26 cellular contexts compared by ENCODE assay signal in genomic region chr13:27504126-27504525, GRCh38.
"Had no signal": no experiment of that assay in that cellular context is flagged by ENCODE, and none has a peak within 500 bp of the region (broad histone marks: within the 10 kb centered on the region; RNA-seq: fewer than 3 reads in every experiment).

No MANE protein-coding gene starts in this region.

- H3K4me1 ChIP-seq: breast epithelium, esophagus squamous epithelium, thyroid gland, upper lobe of right lung had no signal

- DNase-seq: activated CD4-positive, alpha-beta T cell treated with anti-CD3 and anti-CD28 coated beads for 4 hours; activated CD4-positive, alpha-beta T cell treated with anti-CD3 and anti-CD28 coated beads, Interleukin-2, amount 50 U/mL, for 4 hours; activated naive CD4-positive, alpha-beta T cell; activated T-cell treated with anti-CD3 and anti-CD28 coated beads for 4 hours; activated T-cell treated with anti-CD3 and anti-CD28 coated beads, Interleukin-2, amount 50 U/mL, for 72 hours; effector CD4-positive, alpha-beta T cell; esophagus squamous epithelium; hippocampal formation; left cardiac atrium; midbrain; naive thymus-derived CD4-positive, alpha-beta T cell; sigmoid colon; small intestine; stimulated activated CD4-positive, alpha-beta T cell treated with anti-CD3 and anti-CD28 coated beads, Interleukin-4, amount 100 ng/mL, for 4 hours; stimulated activated CD8-positive, alpha-beta memory T cell treated with anti-CD3 and anti-CD28 coated beads, Interleukin-4, amount 100 ng/mL, for 48 hours; stimulated activated naive B cell treated with anti-CD40 and anti-IgM and Interleukin-4, amounts not matched to agents 10 μg/mL and 1 μg/mL and 100 μg/mL, for 72 hours; stomach; T-helper 1 cell; thyroid gland; upper lobe of right lung had no signal

- H3K27me3 Mint-ChIP-seq: central memory CD8-positive, alpha-beta T cell; dendritic cell treated with granulocyte-macrophage colony-stimulating factor and Interleukin-4, amounts not matched to agents 40 ng/mL and 50 ng/mL, for 4 days had no signal

- H3K27me3 ChIP-seq: breast epithelium, esophagus squamous epithelium, sigmoid colon, stomach, thyroid gland, upper lobe of right lung had no signal

- ATAC-seq: activated naive CD4-positive, alpha-beta T cell treated with anti-CD3 and anti-CD28 coated beads, Interleukin-2, amount 50 U/mL, for 72 hours; activated T-cell treated with anti-CD3 and anti-CD28 coated beads, Interleukin-2, amount 50 U/mL, for 72 hours; naive thymus-derived CD4-positive, alpha-beta T cell; stimulated activated naive B cell treated with anti-CD40 and anti-IgM and Interleukin-4, amounts not matched to agents 10 μg/mL and 1 μg/mL and 100 μg/mL, for 72 hours; upper lobe of right lung had no signal

- H3K9me3 Mint-ChIP-seq: activated naive CD4-positive, alpha-beta T cell treated with anti-CD3 and anti-CD28 coated beads, Interleukin-2, amount 50 U/mL, for 72 hours; activated T-cell treated with anti-CD3 and anti-CD28 coated beads, Interleukin-2, amount 50 U/mL, for 72 hours; central memory CD8-positive, alpha-beta T cell; dendritic cell treated with granulocyte-macrophage colony-stimulating factor and Interleukin-4, amounts not matched to agents 40 ng/mL and 50 ng/mL, for 4 days; naive thymus-derived CD4-positive, alpha-beta T cell; stimulated activated naive B cell treated with anti-CD40 and anti-IgM and Interleukin-4, amounts not matched to agents 10 μg/mL and 1 μg/mL and 100 μg/mL, for 72 hours; T-helper 2 cell treated with Interferon-gamma antibody and Interleukin-4, amounts not matched to agents 5 μg/mL and 100 μg/mL, for 36 hours had no signal

- H3K36me3 Mint-ChIP-seq: activated naive CD4-positive, alpha-beta T cell treated with anti-CD3 and anti-CD28 coated beads, Interleukin-2, amount 50 U/mL, for 72 hours; naive thymus-derived CD4-positive, alpha-beta T cell; stimulated activated naive B cell treated with anti-CD40 and anti-IgM and Interleukin-4, amounts not matched to agents 10 μg/mL and 1 μg/mL and 100 μg/mL, for 72 hours had no signal

- H3K9me3 ChIP-seq: breast epithelium, esophagus squamous epithelium, sigmoid colon, stomach, thyroid gland, upper lobe of right lung had no signal

- H3K27ac Mint-ChIP-seq: activated naive CD4-positive, alpha-beta T cell treated with anti-CD3 and anti-CD28 coated beads, Interleukin-2, amount 50 U/mL, for 72 hours; activated T-cell treated with anti-CD3 and anti-CD28 coated beads, Interleukin-2, amount 50 U/mL, for 72 hours; dendritic cell treated with granulocyte-macrophage colony-stimulating factor and Interleukin-4, amounts not matched to agents 40 ng/mL and 50 ng/mL, for 4 days; naive thymus-derived CD4-positive, alpha-beta T cell; stimulated activated naive B cell treated with anti-CD40 and anti-IgM and Interleukin-4, amounts not matched to agents 10 μg/mL and 1 μg/mL and 100 μg/mL, for 72 hours; T-helper 2 cell treated with Interferon-gamma antibody and Interleukin-4, amounts not matched to agents 5 μg/mL and 100 μg/mL, for 36 hours had no signal

- H3K27ac ChIP-seq: breast epithelium, epithelial cell of prostate, esophagus squamous epithelium, sigmoid colon, thyroid gland, upper lobe of right lung had no signal

- H3K4me1 Mint-ChIP-seq: central memory CD8-positive, alpha-beta T cell; naive thymus-derived CD4-positive, alpha-beta T cell; stimulated activated naive B cell treated with anti-CD40 and anti-IgM and Interleukin-4, amounts not matched to agents 10 μg/mL and 1 μg/mL and 100 μg/mL, for 72 hours had no signal

- H3K4me3 ChIP-seq: breast epithelium, esophagus squamous epithelium, sigmoid colon, stomach, thyroid gland, upper lobe of right lung had no signal

- H3K36me3 ChIP-seq: breast epithelium, esophagus squamous epithelium, sigmoid colon, stomach, thyroid gland, upper lobe of right lung had no signal

- H3K4me3 Mint-ChIP-seq: activated T-cell treated with anti-CD3 and anti-CD28 coated beads, Interleukin-2, amount 50 U/mL, for 72 hours; central memory CD8-positive, alpha-beta T cell; dendritic cell treated with granulocyte-macrophage colony-stimulating factor and Interleukin-4, amounts not matched to agents 40 ng/mL and 50 ng/mL, for 4 days; naive thymus-derived CD4-positive, alpha-beta T cell; stimulated activated naive B cell treated with anti-CD40 and anti-IgM and Interleukin-4, amounts not matched to agents 10 μg/mL and 1 μg/mL and 100 μg/mL, for 72 hours; T-helper 2 cell treated with Interferon-gamma antibody and Interleukin-4, amounts not matched to agents 5 μg/mL and 100 μg/mL, for 36 hours had no signal
